Comparison of ENCODE assay signal across 21 cellular contexts in the genomic region with DNA sequence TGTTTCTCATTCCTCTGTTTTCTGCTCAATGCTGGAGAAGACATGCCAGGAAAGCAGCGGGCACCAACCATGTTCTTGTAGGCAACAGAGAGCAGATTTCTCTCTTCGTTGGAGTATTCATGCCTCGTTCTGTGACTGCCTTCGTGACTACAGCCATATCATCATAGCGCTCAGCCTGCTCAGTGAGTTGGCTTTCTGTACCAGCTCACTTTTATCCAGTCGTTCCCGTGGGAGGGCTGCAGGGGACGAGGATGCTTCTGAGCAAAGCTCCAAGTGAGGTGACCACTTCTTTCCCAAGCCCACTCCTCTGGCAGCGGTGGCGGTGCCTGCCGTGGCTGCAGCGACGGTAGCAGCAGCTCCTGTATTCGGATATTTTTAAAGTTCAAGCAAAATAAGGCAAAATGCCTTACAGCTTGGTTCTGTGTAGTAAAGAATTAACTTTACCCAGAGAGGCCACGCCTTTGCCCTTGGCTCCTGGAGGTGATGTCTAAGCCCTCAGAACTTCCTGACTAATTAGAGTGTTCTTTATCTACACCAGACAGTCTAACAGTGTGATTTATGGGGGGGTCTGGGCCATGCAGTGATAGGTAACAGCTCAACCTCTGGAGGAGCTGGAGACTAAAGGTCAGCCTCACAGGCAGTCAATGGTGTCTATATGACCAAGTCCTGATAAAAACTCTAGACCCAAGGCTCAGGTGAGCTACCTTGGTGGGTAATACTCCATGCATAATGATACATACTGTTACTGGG. TPM values are rescaled to one million over a fixed set of nuclear protein-coding genes. Genes with fewer than 3 reads are reported as not detected.
DNase-seq lines count a peak whose midpoint lies in the region; ATAC-seq, FAIRE-seq and TF ChIP-seq lines count a peak whose summit lies in the region.
"Had no signal": no experiment of that assay in that cellular context is flagged by ENCODE, and none has a peak within 500 bp of the region (broad histone marks: within the 10 kb centered on the region; RNA-seq: fewer than 3 reads in every experiment).

No MANE protein-coding gene starts in this region.

- H3K36me3 ChIP-seq in MM.1S (replicated peaks; ENCODE audit: insufficient read depth, low read length) (0 out of 2 replicates have a peak, but pooled peaks cover 4% of the 10 kb centered on the region), bronchial epithelial cell (ENCODE audit: control insufficient read depth, insufficient read depth, low read length) (peaks cover 5% of the 10 kb centered on the region)
- peaks cover 5 to 58% (median 16%) of the 10 kb centered on the region in 3 experiments for H3K36me3 ChIP-seq in naive thymus-derived CD4-positive, alpha-beta T cell (ENCODE audit: control insufficient read depth in 2 of 3, insufficient read depth in 3 of 3, low read length in 3 of 3)

- no peaks in the 10 kb centered on the region for H3K27me3 ChIP-seq in MM.1S (replicated peaks; ENCODE audit: insufficient read depth, low read length)
- no peaks in the 10 kb centered on the region for H3K27me3 ChIP-seq in bronchial epithelial cell (ENCODE audit: control insufficient read depth, insufficient read depth, low read length)
- H3K27me3 ChIP-seq in naive thymus-derived CD4-positive, alpha-beta T cell (ENCODE audit: control insufficient read depth in 2 of 2, insufficient read depth in 2 of 2, low read length in 2 of 2): no peaks in the 10 kb centered on the region
- H3K27me3 ChIP-seq: esophagus muscularis mucosa, right atrium auricular region had no signal

- H3K79me2 ChIP-seq in MM.1S (ENCODE audit: low read length): no peaks in the 10 kb centered on the region

- no peaks in the 10 kb centered on the region for H3K9me2 ChIP-seq in MM.1S (replicated peaks; ENCODE audit: insufficient read depth, low read length)
- H3K9me2 ChIP-seq: SK-N-SH had no signal

- 0 out of 2 replicates have a peak overlapping the region, but pooled peaks have one; percentile 0 for H3K4me2 ChIP-seq in MM.1S (ENCODE audit: low read depth, low read length)
- H3K4me2 ChIP-seq: SK-N-SH had no signal

- no peaks in the 10 kb centered on the region for H3K9me3 Mint-ChIP-seq in naive thymus-derived CD4-positive, alpha-beta T cell
- H3K9me3 Mint-ChIP-seq: dendritic cell treated with granulocyte-macrophage colony-stimulating factor and Interleukin-4, amounts not matched to agents 40 ng/mL and 50 ng/mL, for 4 days had no signal

- CTCF ChIA-PET in naive thymus-derived CD4-positive, alpha-beta T cell (lab: Charles Lee): no interaction called here

- H3K27ac Mint-ChIP-seq in naive thymus-derived CD4-positive, alpha-beta T cell: peak overlapping the region in 2 of 9 donors; percentile 9 to 35
- H3K27ac Mint-ChIP-seq: B cell; dendritic cell treated with granulocyte-macrophage colony-stimulating factor and Interleukin-4, amounts not matched to agents 40 ng/mL and 50 ng/mL, for 4 days had no signal

- DNase-seq in MM.1S (no peak), bronchial epithelial cell (ENCODE audit: low read depth) (peak; percentile 35), kidney tubule cell (ENCODE audit: low spot score) (peak; percentile 45), substantia nigra (lab: John Stamatoyannopoulos, UW) (peak in 1 of 49 donors; percentile 2), globus pallidus (ENCODE audit: low spot score) (no peak), EL (no peak)
- DNase-seq in naive thymus-derived CD4-positive, alpha-beta T cell: no peak
- DNase-seq: activated CD4-positive, alpha-beta T cell treated with anti-CD3 and anti-CD28 coated beads for 48 hours; activated naive CD4-positive, alpha-beta T cell; H7; KG1; NCI-H1092; NCI-H748 treated with DMSO at 0.1 percent for 48 hours; SK-N-SH; T-helper 9 cell had no signal

- no peak overlapping the region for H3K27ac ChIP-seq in MM.1S (ENCODE audit: low read length)
- peak overlapping the region; percentile 16 for H3K27ac ChIP-seq in substantia nigra (ENCODE audit: low read depth, low read length, poor library complexity, severe bottlenecking)
- no peak overlapping the region for H3K27ac ChIP-seq in naive thymus-derived CD4-positive, alpha-beta T cell (ENCODE audit: low read depth, low read length)
- H3K27ac ChIP-seq: esophagus muscularis mucosa, right atrium auricular region had no signal

- intact Hi-C loops in naive thymus-derived CD4-positive, alpha-beta T cell (cut with micrococcal nuclease): no loop called here

- TF ChIP-seq CTCF in MM.1S (IDR thresholded peaks at IDR 0.05; ENCODE audit: low read length) (no peak), bronchial epithelial cell (IDR thresholded peaks at IDR 0.05; ENCODE audit: insufficient read depth, low read length, severe bottlenecking) (no peak)

- peaks cover 22% of the 10 kb centered on the region for H3K4me1 ChIP-seq in MM.1S (ENCODE audit: low read length)
- no peaks in the 10 kb centered on the region for H3K4me1 ChIP-seq in naive thymus-derived CD4-positive, alpha-beta T cell (ENCODE audit: control insufficient read depth in 2 of 2, insufficient read depth in 2 of 2, low read length in 2 of 2)
- H3K4me1 ChIP-seq: esophagus muscularis mucosa, right atrium auricular region had no signal

- H3F3A ChIP-seq in MM.1S (ENCODE audit: insufficient read depth, low read length): no peaks in the 10 kb centered on the region

- H4K20me1 ChIP-seq in MM.1S (ENCODE audit: insufficient read depth, low read length): no peaks in the 10 kb centered on the region; the same call in 1 of the 2 replicates

- no peak overlapping the region for H3K9ac ChIP-seq in MM.1S (ENCODE audit: low read length)
- H3K9ac ChIP-seq: SK-N-SH had no signal

- peak overlapping the region in 1 of 10 donors; percentile 45 for H3K4me3 Mint-ChIP-seq in naive thymus-derived CD4-positive, alpha-beta T cell
- H3K4me3 Mint-ChIP-seq: B cell; dendritic cell treated with granulocyte-macrophage colony-stimulating factor and Interleukin-4, amounts not matched to agents 40 ng/mL and 50 ng/mL, for 4 days had no signal

- ATAC-seq in naive thymus-derived CD4-positive, alpha-beta T cell: no peak

- no peaks in the 10 kb centered on the region for H3K9me3 ChIP-seq in MM.1S (replicated peaks; ENCODE audit: insufficient read depth, low read length)
- no peaks in the 10 kb centered on the region for H3K9me3 ChIP-seq in naive thymus-derived CD4-positive, alpha-beta T cell (ENCODE audit: control insufficient read depth in 2 of 3, low read length in 3 of 3)
- H3K9me3 ChIP-seq: esophagus muscularis mucosa, right atrium auricular region, SK-N-SH had no signal

- H3K4me3 ChIP-seq in MM.1S (ENCODE audit: low read length) (no peak overlapping the region), bronchial epithelial cell (ENCODE audit: low read depth, low read length) (no peak overlapping the region)
- no peak overlapping the region for H3K4me3 ChIP-seq in naive thymus-derived CD4-positive, alpha-beta T cell (ENCODE audit: low read length)
- H3K4me3 ChIP-seq: esophagus muscularis mucosa, right atrium auricular region had no signal

- FAIRE-seq in bronchial epithelial cell (lab: Jason Lieb, UNC): no peak
- FAIRE-seq: astrocyte had no signal

- H3K36me3 Mint-ChIP-seq in naive thymus-derived CD4-positive, alpha-beta T cell: peaks cover 13 to 46% (median 34%) of the 10 kb centered on the region in 5 donors

- H3K27me3 Mint-ChIP-seq in naive thymus-derived CD4-positive, alpha-beta T cell: no peaks in the 10 kb centered on the region
- H3K27me3 Mint-ChIP-seq: B cell; dendritic cell treated with granulocyte-macrophage colony-stimulating factor and Interleukin-4, amounts not matched to agents 40 ng/mL and 50 ng/mL, for 4 days had no signal

- peaks cover 0 to 13% (median 6%) of the 10 kb centered on the region in 7 donors for H3K4me1 Mint-ChIP-seq in naive thymus-derived CD4-positive, alpha-beta T cell

- no peak overlapping the region for H2AFZ ChIP-seq in MM.1S (ENCODE audit: low read length)

- POLR2A ChIA-PET in naive thymus-derived CD4-positive, alpha-beta T cell (lab: Charles Lee): no interaction called here

RNA-seq across cellular contexts. Expression of a gene that starts 35.3 kb away (rescaled TPM):
- not detected in 2 replicates for total RNA-seq in bronchial epithelial cell
- total RNA-seq in naive thymus-derived CD4-positive, alpha-beta T cell: under 1 TPM in 1 of 5 experiments, not detected in 4; 0.86 TPM
- polyA plus RNA-seq in naive thymus-derived CD4-positive, alpha-beta T cell: under 1 TPM; 0.25 to 0.37 TPM
- total RNA-seq: astrocyte, esophagus muscularis mucosa, H7, mesenteric fat pad, right atrium auricular region had no signal
- polyA plus RNA-seq: SK-N-SH had no signal

RNA-seq across cellular contexts. Expression of a gene that starts 35.8 kb away (rescaled TPM):
- total RNA-seq in bronchial epithelial cell: 71.1 and 79.0 TPM in 2 replicates
- 10 to 100 TPM; 16.8 to 46.3 (median 36.3) TPM for total RNA-seq in naive thymus-derived CD4-positive, alpha-beta T cell
- 10 to 100 TPM; 40.8 to 61.4 TPM for polyA plus RNA-seq in naive thymus-derived CD4-positive, alpha-beta T cell

Comparison
In these comparisons a context has a peak if more than half of its experiments do, and no peak if none do; other contexts are left out.
1. DNase-seq: peak in bronchial epithelial cell (single experiment) and kidney tubule cell (single experiment); none in MM.1S (single experiment), naive thymus-derived CD4-positive, alpha-beta T cell (0 of 9), globus pallidus (single experiment) and EL (single experiment).